ENCODE assay signal across 13 cellular contexts in genomic region chr2:45497355-45497754, GRCh38.
DNase-seq lines count a peak whose midpoint lies in the region; ATAC-seq and TF ChIP-seq lines count a peak whose summit lies in the region.
"Had no signal": no experiment of that assay in that cellular context is flagged by ENCODE, and none has a peak within 500 bp of the region (broad histone marks: within the 10 kb centered on the region; RNA-seq: fewer than 3 reads in every experiment).

No MANE protein-coding gene starts in this region.

- no peak for TF ChIP-seq CTCF in stomach (IDR thresholded peaks at IDR 0.05)

- no peak overlapping the region for H3K4me3 ChIP-seq in stomach
- H3K4me3 ChIP-seq: A549, adrenal gland, tibial nerve had no signal

- POLR2A ChIA-PET in activated CD4-positive, alpha-beta T cell treated with anti-CD3 and anti-CD28 coated beads for 36 hours (lab: Charles Lee): interaction anchor here (0.6 kb wide), 2 partner anchors 492 to 1956 kb away, joined by 4 to 13 read pairs; no protein-coding TSS in a partner anchor

- no peaks in the 10 kb centered on the region for H3K27me3 ChIP-seq in stomach
- H3K27me3 ChIP-seq: adrenal gland, tibial nerve had no signal

- H3K27me3 Mint-ChIP-seq in activated CD4-positive, alpha-beta T cell treated with anti-CD3 and anti-CD28 coated beads for 36 hours: no peaks in the 10 kb centered on the region
- H3K27me3 Mint-ChIP-seq in activated naive CD8-positive, alpha-beta T cell: no peaks in the 10 kb centered on the region

- TF ChIP-seq EP300 in stomach (IDR thresholded peaks at IDR 0.05): no peak

- TF ChIP-seq POLR2A in stomach (IDR thresholded peaks at IDR 0.05): no peak

- CTCF ChIA-PET in activated CD4-positive, alpha-beta T cell treated with anti-CD3 and anti-CD28 coated beads for 36 hours (lab: Charles Lee): interaction anchor here (0.6 to 2.7 kb wide), 8 partner anchors 8 to 516 kb away, joined by 3 to 12 read pairs (median 4); no protein-coding TSS in a partner anchor

- H3K27ac ChIP-seq in stomach: no peak overlapping the region
- H3K27ac ChIP-seq: A549, adrenal gland, tibial nerve had no signal

- H3K27ac Mint-ChIP-seq in activated CD4-positive, alpha-beta T cell treated with anti-CD3 and anti-CD28 coated beads for 36 hours: peak overlapping the region; percentile 61
- peak overlapping the region; percentile 19 for H3K27ac Mint-ChIP-seq in activated naive CD8-positive, alpha-beta T cell

- H3K4me1 ChIP-seq in stomach: peaks cover 0 to 8% (median 3%) of the 10 kb centered on the region in 4 donors
- H3K4me1 ChIP-seq: adrenal gland, tibial nerve had no signal

- H3K36me3 Mint-ChIP-seq in activated CD4-positive, alpha-beta T cell treated with anti-CD3 and anti-CD28 coated beads for 36 hours (ENCODE audit: low read depth): peaks cover 15% of the 10 kb centered on the region
- H3K36me3 Mint-ChIP-seq in activated naive CD8-positive, alpha-beta T cell: peaks cover 9% of the 10 kb centered on the region

- peaks cover 0 to 10% (median 0%) of the 10 kb centered on the region in 4 donors for H3K36me3 ChIP-seq in stomach
- H3K36me3 ChIP-seq: adrenal gland had no signal

- peaks cover 43% of the 10 kb centered on the region for H3K4me1 Mint-ChIP-seq in activated CD4-positive, alpha-beta T cell treated with anti-CD3 and anti-CD28 coated beads for 36 hours
- H3K4me1 Mint-ChIP-seq in activated naive CD8-positive, alpha-beta T cell (ENCODE audit: low read depth): peaks cover 26% of the 10 kb centered on the region
- H3K4me1 Mint-ChIP-seq: neural crest cell had no signal

- intact Hi-C loops in activated CD4-positive, alpha-beta T cell treated with anti-CD3 and anti-CD28 coated beads for 36 hours (cut with DNase I, micrococcal nuclease): loop anchor here in 1 of 2 experiments (1.0 to 2.0 kb wide), 3 partner anchors 71 to 661 kb away; partner anchors contain the start of gene SRBD1
- intact Hi-C loops in stomach (cut with DNase I; ENCODE audit: low total_unique reads): no loop called here

- peak; percentile 71 for DNase-seq in activated CD4-positive, alpha-beta T cell treated with anti-CD3 and anti-CD28 coated beads for 36 hours
- no peak for DNase-seq in activated CD4-positive, alpha-beta T cell treated with anti-CD3 and anti-CD28 coated beads, Interleukin-2, amount 50 U/mL, for 1 hour
- DNase-seq in stimulated activated CD8-positive, alpha-beta memory T cell treated with anti-CD3 and anti-CD28 coated beads, Interleukin-2, amount 100 ng/mL, for 48 hours (ENCODE audit: low read depth in 2 of 2): peak; percentile 0 to 21
- no peak for DNase-seq in stomach
- no peak for DNase-seq in amygdala (lab: John Stamatoyannopoulos, UW)
- DNase-seq: adrenal gland, KG1 had no signal

- peaks cover under 1% of the 10 kb centered on the region for H3K9me3 Mint-ChIP-seq in activated CD4-positive, alpha-beta T cell treated with anti-CD3 and anti-CD28 coated beads for 36 hours (ENCODE audit: low read depth)
- H3K9me3 Mint-ChIP-seq in activated naive CD8-positive, alpha-beta T cell (ENCODE audit: low read depth): no peaks in the 10 kb centered on the region

- peak; percentile 93 for ATAC-seq in activated CD4-positive, alpha-beta T cell treated with anti-CD3 and anti-CD28 coated beads for 36 hours
- ATAC-seq in HG02870 (IDR thresholded peaks at IDR 0.05; ENCODE audit: unreplicated experiment): peak; percentile 75
- no peak for ATAC-seq in GM18520 (IDR thresholded peaks at IDR 0.05; ENCODE audit: unreplicated experiment)
- ATAC-seq: A549 had no signal

- no peak overlapping the region for H3K4me3 Mint-ChIP-seq in activated CD4-positive, alpha-beta T cell treated with anti-CD3 and anti-CD28 coated beads for 36 hours
- no peak overlapping the region for H3K4me3 Mint-ChIP-seq in activated naive CD8-positive, alpha-beta T cell
- H3K4me3 Mint-ChIP-seq: neural crest cell had no signal

- WGBS in stomach, 5 donors: 59 to 71% (median 65%) methylated on average over 2 of the region's 2 CpGs

- peaks cover 0 to 7% (median 5%) of the 10 kb centered on the region in 4 donors for H3K9me3 ChIP-seq in stomach
- H3K9me3 ChIP-seq: adrenal gland had no signal

Comparison
In these comparisons a context has a peak if more than half of its experiments do, and no peak if none do; other contexts are left out.
1. DNase-seq: peak in activated CD4-positive, alpha-beta T cell treated with anti-CD3 and anti-CD28 coated beads for 36 hours (single experiment) and stimulated activated CD8-positive, alpha-beta memory T cell treated with anti-CD3 and anti-CD28 coated beads, Interleukin-2, amount 100 ng/mL, for 48 hours (2 of 2); none in activated CD4-positive, alpha-beta T cell treated with anti-CD3 and anti-CD28 coated beads, Interleukin-2, amount 50 U/mL, for 1 hour (single experiment), stomach (single experiment) and amygdala (0 of 56).